In genomic region chr12:54034784-54035310, GRCh38 we compare ENCODE assay signal across 19 cellular contexts. TPM values are rescaled to one million over a fixed set of nuclear protein-coding genes. Genes with fewer than 3 reads are reported as not detected.
DNase-seq lines count a peak whose midpoint lies in the region; ATAC-seq and TF ChIP-seq lines count a peak whose summit lies in the region.
"Had no signal": no experiment of that assay in that cellular context is flagged by ENCODE, and none has a peak within 500 bp of the region (broad histone marks: within the 10 kb centered on the region; RNA-seq: fewer than 3 reads in every experiment).

No MANE protein-coding gene starts in this region.

- H3K36me3 ChIP-seq in GM23338 (ENCODE audit: insufficient read depth): no peaks in the 10 kb centered on the region
- H3K36me3 ChIP-seq: BLaER1, left lung, right lobe of liver had no signal

- no peak overlapping the region for H2AFZ ChIP-seq in GM23338

- H3K9me3 ChIP-seq in CD4-positive, alpha-beta T cell (ENCODE audit: control insufficient read depth, low read length): peaks cover 10% of the 10 kb centered on the region
- H3K9me3 ChIP-seq: left lung, right lobe of liver had no signal

- H3K9me2 ChIP-seq in GM23338 (ENCODE audit: insufficient read depth): no peaks in the 10 kb centered on the region

- no peak overlapping the region for H3K4me3 ChIP-seq in GM23338
- H3K4me3 ChIP-seq: BLaER1, left lung, right lobe of liver had no signal

- H4K20me1 ChIP-seq in GM23338 (replicated peaks; ENCODE audit: insufficient read depth): peaks cover 38% of the 10 kb centered on the region

- peaks cover 100% of the 10 kb centered on the region for H3K27me3 ChIP-seq in CD4-positive, alpha-beta T cell (ENCODE audit: control insufficient read depth, insufficient read depth, low read length)
- peaks cover 100% of the 10 kb centered on the region for H3K27me3 ChIP-seq in GM23338 (ENCODE audit: insufficient read depth)

- peaks cover 25% of the 10 kb centered on the region for H3K4me1 ChIP-seq in GM23338 (ENCODE audit: insufficient read depth)

- ATAC-seq in CD4-positive, alpha-beta T cell (ENCODE audit: poor library complexity): no peak
- ATAC-seq in GM23338 (no peak), GM19463 (IDR thresholded peaks at IDR 0.05; ENCODE audit: unreplicated experiment) (no peak)
- ATAC-seq: activated CD4-positive, CD25-positive, alpha-beta regulatory T cell treated with anti-CD3 and anti-CD28 coated beads, Interleukin-2, amount 50 U/mL, for 24 hours; left lung; right lobe of liver had no signal

- H3K36me3 Mint-ChIP-seq in CD4-positive, alpha-beta T cell (ENCODE audit: low read depth): no peaks in the 10 kb centered on the region
- H3K36me3 Mint-ChIP-seq in GM23338 (ENCODE audit: low read depth) (no peaks in the 10 kb centered on the region; the same call in 2 of the 3 replicates), endothelial cell (ENCODE audit: low read depth, unreplicated experiment) (peaks cover 7% of the 10 kb centered on the region), nephron progenitor cell (ENCODE audit: low read depth) (peaks cover 25% of the 10 kb centered on the region)

- H3K27me3 Mint-ChIP-seq in CD4-positive, alpha-beta T cell: peaks cover 97% of the 10 kb centered on the region
- H3K27me3 Mint-ChIP-seq in GM23338 (ENCODE audit: insufficient read depth, low read depth, poor library complexity): peaks cover 96% of the 10 kb centered on the region
- H3K27me3 Mint-ChIP-seq in endothelial cell (ENCODE audit: unreplicated experiment): peaks cover 60% of the 10 kb centered on the region
- H3K27me3 Mint-ChIP-seq in nephron progenitor cell (ENCODE audit: low read depth, poor library complexity): peaks cover 2% of the 10 kb centered on the region

- H3K4me3 Mint-ChIP-seq in CD4-positive, alpha-beta T cell: peak overlapping the region; percentile 54
- H3K4me3 Mint-ChIP-seq in GM23338 (peak overlapping the region; percentile 33; the same call in 1 of the 3 replicates), endothelial cell (ENCODE audit: unreplicated experiment) (peak overlapping the region; percentile 21), nephron progenitor cell (peak overlapping the region; percentile 95)
- H3K4me3 Mint-ChIP-seq: dendritic cell treated with granulocyte-macrophage colony-stimulating factor and Interleukin-4, amounts not matched to agents 40 ng/mL and 50 ng/mL, for 4 days had no signal

- H3K4me1 Mint-ChIP-seq in CD4-positive, alpha-beta T cell (ENCODE audit: low read depth): peaks cover 9% of the 10 kb centered on the region
- peaks cover 18% of the 10 kb centered on the region for H3K4me1 Mint-ChIP-seq in GM23338
- peaks cover 24% of the 10 kb centered on the region for H3K4me1 Mint-ChIP-seq in endothelial cell (ENCODE audit: unreplicated experiment)
- peaks cover 88% of the 10 kb centered on the region for H3K4me1 Mint-ChIP-seq in nephron progenitor cell

- no peak for DNase-seq in CD4-positive, alpha-beta T cell
- DNase-seq in GM23338 (ENCODE audit: low spot score) (peak; percentile 6), endothelial cell (ENCODE audit: low spot score) (no peak), nephron progenitor cell (peak; percentile 17), GOT3 (lab: John Stamatoyannopoulos, UW) (no peak), mesenteric fat pad (ENCODE audit: low spot score) (no peak)
- DNase-seq: H9; left lung; NCI-H1048; NCI-H774; nucleus accumbens; right lobe of liver; stimulated activated CD4-positive, alpha-beta T cell treated with anti-CD3 and anti-CD28 coated beads, Interleukin-2, amount 100 ng/mL, for 48 hours; stimulated activated CD8-positive, alpha-beta memory T cell treated with anti-CD3 and anti-CD28 coated beads, Interleukin-4, amount 100 ng/mL, for 48 hours; SW 1271 had no signal

- intact Hi-C loops in CD4-positive, alpha-beta T cell (cut with DNase I, micrococcal nuclease): no loop called here

- no peak for TF ChIP-seq CTCF in CD4-positive, alpha-beta T cell (IDR thresholded peaks at IDR 0.05)
- TF ChIP-seq CTCF in GM23338 (conservative IDR thresholded peaks at IDR 0.05; ENCODE audit: low read depth in 2 of 2) (no peak), endothelial cell (IDR thresholded peaks at IDR 0.05; ENCODE audit: unreplicated experiment) (no peak), nephron progenitor cell (IDR thresholded peaks at IDR 0.05) (no peak)

- H3K4me2 ChIP-seq in GM23338: peak overlapping the region; percentile 43; the same call in 1 of the 2 replicates
- H3K4me2 ChIP-seq: BLaER1 had no signal

- POLR2A ChIA-PET in CD4-positive, alpha-beta T cell (lab: Charles Lee): interaction anchor here (1.0 kb wide), 1 partner anchor 11 kb away, joined by 4 read pairs; no protein-coding TSS in a partner anchor

- H3K27ac ChIP-seq in CD4-positive, alpha-beta T cell (ENCODE audit: low read depth, low read length): no peak overlapping the region
- no peak overlapping the region for H3K27ac ChIP-seq in GM23338 (ENCODE audit: low read depth)
- H3K27ac ChIP-seq: BLaER1, left lung, right lobe of liver had no signal

- peaks cover 2% of the 10 kb centered on the region for H3K9me3 Mint-ChIP-seq in CD4-positive, alpha-beta T cell
- H3K9me3 Mint-ChIP-seq in GM23338 (peaks cover 6% of the 10 kb centered on the region), endothelial cell (ENCODE audit: unreplicated experiment) (no peaks in the 10 kb centered on the region), nephron progenitor cell (no peaks in the 10 kb centered on the region)

- peaks cover 19% of the 10 kb centered on the region; the same call in 1 of the 2 replicates for H3F3A ChIP-seq in GM23338 (replicated peaks; ENCODE audit: low read depth)

- no peak overlapping the region for H3K27ac Mint-ChIP-seq in CD4-positive, alpha-beta T cell
- H3K27ac Mint-ChIP-seq in GM23338 (no peak overlapping the region), endothelial cell (ENCODE audit: unreplicated experiment) (no peak overlapping the region), nephron progenitor cell (peak overlapping the region; percentile 99)
- H3K27ac Mint-ChIP-seq: dendritic cell treated with granulocyte-macrophage colony-stimulating factor and Interleukin-4, amounts not matched to agents 40 ng/mL and 50 ng/mL, for 4 days; H9 had no signal

- H3K79me2 ChIP-seq in GM23338 (replicated peaks; ENCODE audit: insufficient read depth): no peaks in the 10 kb centered on the region

- CTCF ChIA-PET in CD4-positive, alpha-beta T cell (lab: Charles Lee): interaction anchor here (1.3 kb wide), 1 partner anchor 173 kb away, joined by 3 read pairs; no protein-coding TSS in a partner anchor

TF ChIP-seq in GM23338, 12 proteins besides CTCF, POLR2A, EP300 and RAD21:
- TF ChIP-seq JUNB (IDR thresholded peaks at IDR 0.05; ENCODE audit: unreplicated experiment) (no peak), EZH2 (IDR thresholded peaks at IDR 0.05; ENCODE audit: low read depth, unreplicated experiment) (peak; percentile 73), EZH2phosphoT487 (IDR thresholded peaks at IDR 0.05; ENCODE audit: unreplicated experiment) (peak; percentile 14), ZNF114 (CRISPR knock-in tag; IDR thresholded peaks at IDR 0.05) (no peak)
TF ChIP-seq in GM23338: peak in this region for 2.

RNA-seq across cellular contexts. Expression of gene HOXC5, which starts 2.0 kb away (rescaled TPM):
- not detected for total RNA-seq in CD4-positive, alpha-beta T cell
- total RNA-seq in GM23338 (2014; rRNA removed; shearing (Covaris generic)): not detected in 2 replicates
- not detected in 2 replicates for polyA plus RNA-seq in GM23338 (2016; fragmentation: Nextera tagmentation; extraction: Ambion mirVana)
- total RNA-seq in endothelial cell (ENCODE audit: unreplicated experiment): not detected
- total RNA-seq in mesenteric fat pad: 0.55 TPM
- total RNA-seq: H9, right lobe of liver had no signal

RNA-seq across cellular contexts. Expression of gene HOXC6, which starts 6.6 kb away (rescaled TPM):
- not detected for total RNA-seq in CD4-positive, alpha-beta T cell
- total RNA-seq in GM23338 (2014; rRNA removed; shearing (Covaris generic)): not detected in 2 replicates
- not detected in 2 replicates for polyA plus RNA-seq in GM23338 (2016; fragmentation: Nextera tagmentation; extraction: Ambion mirVana)
- total RNA-seq in endothelial cell (ENCODE audit: unreplicated experiment) (0.21 TPM), mesenteric fat pad (0.74 TPM)
- total RNA-seq: H9, right lobe of liver had no signal

RNA-seq across cellular contexts. Expression of gene HOXC4, which starts 18.8 kb away (rescaled TPM):
- not detected for total RNA-seq in CD4-positive, alpha-beta T cell
- total RNA-seq in GM23338 (2014; rRNA removed; shearing (Covaris generic)): not detected in 2 replicates
- polyA plus RNA-seq in GM23338 (2016; fragmentation: Nextera tagmentation; extraction: Ambion mirVana): not detected in 2 replicates
- total RNA-seq in endothelial cell (ENCODE audit: unreplicated experiment) (not detected), mesenteric fat pad (2.2 TPM)
- total RNA-seq: H9 had no signal

RNA-seq across cellular contexts. Expression of gene HOXC8, which starts 26.1 kb away (rescaled TPM):
- total RNA-seq in CD4-positive, alpha-beta T cell: not detected
- total RNA-seq in GM23338 (2014; rRNA removed; shearing (Covaris generic)): not detected in 2 replicates
- not detected in 2 replicates for polyA plus RNA-seq in GM23338 (2016; fragmentation: Nextera tagmentation; extraction: Ambion mirVana)
- total RNA-seq in endothelial cell (ENCODE audit: unreplicated experiment) (not detected), mesenteric fat pad (0.35 TPM)
- total RNA-seq: H9, right lobe of liver had no signal

RNA-seq across cellular contexts. Expression of gene HOXC9, which starts 34.9 kb away (rescaled TPM):
- total RNA-seq in CD4-positive, alpha-beta T cell: not detected
- total RNA-seq in GM23338 (2014; rRNA removed; shearing (Covaris generic)): not detected in 2 replicates
- polyA plus RNA-seq in GM23338 (2016; fragmentation: Nextera tagmentation; extraction: Ambion mirVana): not detected in 2 replicates
- total RNA-seq in endothelial cell (ENCODE audit: unreplicated experiment) (0.28 TPM), mesenteric fat pad (0.42 TPM)
- total RNA-seq: H9, right lobe of liver had no signal

Comparison
In these comparisons a context has a peak if more than half of its experiments do, and no peak if none do; other contexts are left out.
1. DNase-seq: peak in GM23338 (single experiment) and nephron progenitor cell (single experiment); none in CD4-positive, alpha-beta T cell (0 of 10), endothelial cell (single experiment), GOT3 (single experiment) and mesenteric fat pad (single experiment).
2. H3K4me3 Mint-ChIP-seq: peak in every context shown above with its lines; median percentile 95 in nephron progenitor cell; 54 in CD4-positive, alpha-beta T cell; 33 in GM23338; 21 in endothelial cell.